20 cellular contexts compared by ENCODE assay signal in genomic region chr3:127431066-127431465, GRCh38.
DNase-seq lines count a peak whose midpoint lies in the region; ATAC-seq and TF ChIP-seq lines count a peak whose summit lies in the region.
"Had no signal": no experiment of that assay in that cellular context is flagged by ENCODE, and none has a peak within 500 bp of the region (broad histone marks: within the 10 kb centered on the region; RNA-seq: fewer than 3 reads in every experiment).

No MANE protein-coding gene starts in this region.

- peaks cover 24% of the 10 kb centered on the region for H3K4me1 Mint-ChIP-seq in mesothelial cell of epicardium
- no peaks in the 10 kb centered on the region for H3K4me1 Mint-ChIP-seq in activated T-cell treated with anti-CD3 and anti-CD28 coated beads, Interleukin-2, amount 50 U/mL, for 72 hours (ENCODE audit: low read depth)

- no peak overlapping the region for H3K27ac Mint-ChIP-seq in mesothelial cell of epicardium
- H3K27ac Mint-ChIP-seq in activated T-cell treated with anti-CD3 and anti-CD28 coated beads, Interleukin-2, amount 50 U/mL, for 72 hours: no peak overlapping the region
- H3K27ac Mint-ChIP-seq: activated T-helper 2 cell treated with anti-CD3 and anti-CD28 coated beads, Interferon-gamma antibody, Interleukin-2, Interleukin-4, amounts not matched to agents 10 μg/mL and 5 μg/mL and 100 μg/mL, durations not matched to agents 14 hours and 24 hours and 36 hours; T-helper 1 cell treated with Interleukin-12 subunit alpha and Interleukin-12 subunit beta and Interleukin-4 antibody, amounts not matched to agents 30 μg/mL and 1 μg/mL, for 36 hours had no signal

- peaks cover 57% of the 10 kb centered on the region for H3K27me3 Mint-ChIP-seq in mesothelial cell of epicardium (ENCODE audit: low read depth)
- H3K27me3 Mint-ChIP-seq in activated T-cell treated with anti-CD3 and anti-CD28 coated beads, Interleukin-2, amount 50 U/mL, for 72 hours (ENCODE audit: low read depth): peaks cover 47% of the 10 kb centered on the region

- no peak overlapping the region for H3K27ac ChIP-seq in caudate nucleus (ENCODE audit: low read depth, low read length)
- H3K27ac ChIP-seq: adrenal gland, C4-2B, hepatocyte, upper lobe of left lung, WERI-Rb-1 had no signal

- no peak overlapping the region for H3K4me3 Mint-ChIP-seq in mesothelial cell of epicardium
- H3K4me3 Mint-ChIP-seq in activated T-cell treated with anti-CD3 and anti-CD28 coated beads, Interleukin-2, amount 50 U/mL, for 72 hours: no peak overlapping the region
- H3K4me3 Mint-ChIP-seq: T-helper 1 cell treated with Interleukin-12 subunit alpha and Interleukin-12 subunit beta and Interleukin-4 antibody, amounts not matched to agents 30 μg/mL and 1 μg/mL, for 36 hours had no signal

- no peaks in the 10 kb centered on the region for H3K36me3 Mint-ChIP-seq in mesothelial cell of epicardium
- H3K36me3 Mint-ChIP-seq in activated T-cell treated with anti-CD3 and anti-CD28 coated beads, Interleukin-2, amount 50 U/mL, for 72 hours (ENCODE audit: insufficient read depth in 2 of 2): no peaks in the 10 kb centered on the region

- no peaks in the 10 kb centered on the region for H3K9me3 Mint-ChIP-seq in mesothelial cell of epicardium
- H3K9me3 Mint-ChIP-seq in activated T-cell treated with anti-CD3 and anti-CD28 coated beads, Interleukin-2, amount 50 U/mL, for 72 hours: no peaks in the 10 kb centered on the region
- H3K9me3 Mint-ChIP-seq: activated T-helper 2 cell treated with anti-CD3 and anti-CD28 coated beads, Interferon-gamma antibody, Interleukin-2, Interleukin-4, amounts not matched to agents 10 μg/mL and 5 μg/mL and 100 μg/mL, durations not matched to agents 14 hours and 24 hours and 36 hours; T-helper 1 cell treated with Interleukin-12 subunit alpha and Interleukin-12 subunit beta and Interleukin-4 antibody, amounts not matched to agents 30 μg/mL and 1 μg/mL, for 36 hours had no signal

- TF ChIP-seq CTCF in mesothelial cell of epicardium (IDR thresholded peaks at IDR 0.05; ENCODE audit: unreplicated experiment): no peak

- no peak for ATAC-seq in GM18873 (IDR thresholded peaks at IDR 0.05; ENCODE audit: low FRiP score, unreplicated experiment)
- no peak for ATAC-seq in activated T-cell treated with anti-CD3 and anti-CD28 coated beads, Interleukin-2, amount 50 U/mL, for 72 hours (replicated peaks in 1 of 2)
- ATAC-seq: Right ventricle myocardium inferior had no signal

- no peak overlapping the region for H3K4me3 ChIP-seq in Jurkat, Clone E6-1 (ENCODE audit: low read length)
- H3K4me3 ChIP-seq: adrenal gland, hepatocyte, upper lobe of left lung had no signal

- peak; percentile 25 for DNase-seq in NCI-H146 (lab: John Stamatoyannopoulos, UW)
- no peak for DNase-seq in NCI-H146 treated with DMSO at 0.1 percent for 48 hours (lab: John Stamatoyannopoulos, UW; ENCODE audit: unreplicated experiment)
- DNase-seq in Jurkat, Clone E6-1 (ENCODE audit: low read depth, low spot score): peak; percentile 53
- peak; percentile 81 for DNase-seq in NCI-H524 treated with DMSO at 0.1 percent for 48 hours (lab: John Stamatoyannopoulos, UW)
- peak; percentile 62 to 72 for DNase-seq in mesothelial cell of epicardium (ENCODE audit: low spot score in 2 of 2, unreplicated experiment in 2 of 2)
- DNase-seq in activated T-cell treated with anti-CD3 and anti-CD28 coated beads, Interleukin-2, amount 50 U/mL, for 72 hours: no peak
- no peak for DNase-seq in caudate nucleus (lab: John Stamatoyannopoulos, UW)
- DNase-seq: H7; NCI-H187 treated with DMSO at 0.1 percent for 48 hours; retina; stimulated activated naive CD4-positive, alpha-beta T cell treated with Interleukin-2 at 50 U/mL for 16 hours; WERI-Rb-1 had no signal

Comparison
In these comparisons a context has a peak if more than half of its experiments do, and no peak if none do; other contexts are left out.
1. DNase-seq: peak in NCI-H146 (single experiment), Jurkat, Clone E6-1 (single experiment), NCI-H524 treated with DMSO at 0.1 percent for 48 hours (single experiment) and mesothelial cell of epicardium (2 of 2); none in NCI-H146 treated with DMSO at 0.1 percent for 48 hours (single experiment), activated T-cell treated with anti-CD3 and anti-CD28 coated beads, Interleukin-2, amount 50 U/mL, for 72 hours (0 of 2) and caudate nucleus (0 of 61).